Comparison of ENCODE assay signal across 13 cellular contexts in the genomic region with DNA sequence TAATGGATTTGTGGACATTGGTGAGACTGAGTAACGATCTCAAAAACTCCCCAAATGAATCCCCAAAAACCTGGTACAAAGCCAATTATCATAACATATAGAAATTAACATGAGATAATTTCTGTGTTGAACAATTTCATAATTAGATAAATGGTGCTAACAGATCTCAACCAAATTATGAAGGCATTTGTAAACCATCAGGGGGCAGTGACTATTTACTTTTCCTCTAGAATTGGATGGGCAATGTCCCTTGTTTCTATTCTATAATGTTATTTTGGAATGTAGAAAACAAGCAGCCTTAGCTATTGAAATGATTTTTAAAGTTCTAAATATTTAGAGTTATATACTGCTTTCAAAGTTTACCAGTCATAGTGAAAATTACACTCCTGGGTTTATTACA. TPM values are rescaled to one million over a fixed set of nuclear protein-coding genes. Genes with fewer than 3 reads are reported as not detected.
DNase-seq lines count a peak whose midpoint lies in the region; TF ChIP-seq lines count a peak whose summit lies in the region.
"Had no signal": no experiment of that assay in that cellular context is flagged by ENCODE, and none has a peak within 500 bp of the region (broad histone marks: within the 10 kb centered on the region; RNA-seq: fewer than 3 reads in every experiment).

No MANE protein-coding gene starts in this region.

- H4K12ac ChIP-seq in trophoblast cell (ENCODE audit: low read depth, low read length): no peak overlapping the region

- no peak overlapping the region for H4K8ac ChIP-seq in trophoblast cell (ENCODE audit: low read depth, low read length)

- DNase-seq in ELR (ENCODE audit: low read depth): peak; percentile 5
- peak; percentile 6 for DNase-seq in NB4 (ENCODE audit: low read depth)
- no peak for DNase-seq in endodermal cell
- peak in 1 of 2 donors; percentile 26 for DNase-seq in trophoblast cell
- DNase-seq in RKO (ENCODE audit: low spot score): no peak
- no peak for DNase-seq in kidney glomerular epithelial cell (lab: John Stamatoyannopoulos, UW)
- no peak for DNase-seq in GF-D8 (lab: John Stamatoyannopoulos, UW)
- DNase-seq in occipital lobe (lab: John Stamatoyannopoulos, UW): no peak
- DNase-seq: aorta; NCI-H2107; stimulated activated CD4-positive, alpha-beta T cell treated with anti-CD3 and anti-CD28 coated beads, Interleukin-1b, Interleukin-23, amount 100 ng/mL, for 48 hours; stimulated activated naive CD8-positive, alpha-beta T cell treated with anti-CD3 and anti-CD28 coated beads, Interleukin-15, Interleukin-2, amounts not matched to agents 100 U/mL and 50 U/mL, for 24 hours had no signal

- H3K79me2 ChIP-seq in trophoblast cell (ENCODE audit: control insufficient read depth, insufficient read depth, low read length, poor library complexity): no peaks in the 10 kb centered on the region

- TF ChIP-seq CTCF in NB4 (IDR thresholded peaks at IDR 0.05; ENCODE audit: low read depth, low read length) (no peak), endodermal cell (conservative IDR thresholded peaks at IDR 0.05) (peak; percentile 45)

- H3K23ac ChIP-seq in trophoblast cell (ENCODE audit: low read length): no peak overlapping the region

- H3K9me3 ChIP-seq in endodermal cell (ENCODE audit: control insufficient read depth, low read length): no peaks in the 10 kb centered on the region
- no peaks in the 10 kb centered on the region for H3K9me3 ChIP-seq in trophoblast cell (ENCODE audit: insufficient read depth, low read depth, low read length)

- H3K18ac ChIP-seq in trophoblast cell (ENCODE audit: low read length): peak overlapping the region; percentile 51

- H2BK12ac ChIP-seq in trophoblast cell (ENCODE audit: low read length): no peak overlapping the region

- no peaks in the 10 kb centered on the region for H3K4me1 Mint-ChIP-seq in endodermal cell

- H3K9ac ChIP-seq in endodermal cell (ENCODE audit: extremely low read depth, low read length, poor library complexity, severe bottlenecking): no peak overlapping the region
- H3K9ac ChIP-seq in trophoblast cell (ENCODE audit: low read length): no peak overlapping the region

- H3K4me3 ChIP-seq in NB4 (ENCODE audit: low read depth, low read length) (no peak overlapping the region), endodermal cell (ENCODE audit: low read length) (no peak overlapping the region), trophoblast cell (ENCODE audit: low read depth, low read length) (no peak overlapping the region)

- peaks cover 1% of the 10 kb centered on the region for H3K79me1 ChIP-seq in trophoblast cell (ENCODE audit: low read length)

- no peak overlapping the region for H2AFZ ChIP-seq in trophoblast cell (ENCODE audit: insufficient read depth, low read length, poor library complexity)

- H3K4me3 Mint-ChIP-seq in endodermal cell: no peak overlapping the region

- H3K9me3 Mint-ChIP-seq in endodermal cell: no peaks in the 10 kb centered on the region

- no peak overlapping the region for H3K27ac ChIP-seq in endodermal cell (ENCODE audit: low read depth, low read length)
- no peak overlapping the region for H3K27ac ChIP-seq in trophoblast cell (ENCODE audit: low read depth, low read length)
- H3K27ac ChIP-seq: epithelial cell of prostate had no signal

- H3K4me2 ChIP-seq in trophoblast cell (ENCODE audit: low read length): no peak overlapping the region

- WGBS in endodermal cell (ENCODE audit: insufficient coverage in 1 of 2, insufficient read length in 1 of 2), 2 experiments: 80% methylated on average over 1 of the region's 1 CpG; no CpG with 5 or more reads in 1 of the 2 experiments
- WGBS in trophoblast cell (ENCODE audit: extremely low coverage, insufficient coverage, insufficient read length): no CpG with 5 or more reads among the region's 1 CpG

- H2BK120ac ChIP-seq in trophoblast cell (ENCODE audit: insufficient read depth, low read length, poor library complexity): no peak overlapping the region

- no peaks in the 10 kb centered on the region for H3K27me3 Mint-ChIP-seq in endodermal cell (ENCODE audit: insufficient read depth)

- H3K36me3 ChIP-seq in endodermal cell (ENCODE audit: control insufficient read depth, insufficient read depth, low read length): peaks cover 88% of the 10 kb centered on the region
- peaks cover 19 to 44% of the 10 kb centered on the region in 2 experiments for H3K36me3 ChIP-seq in trophoblast cell (ENCODE audit: control insufficient read depth in 1 of 2, insufficient read depth in 2 of 2, low read length in 2 of 2)

- H3K27me3 ChIP-seq in endodermal cell (ENCODE audit: control insufficient read depth, insufficient read depth, low read length, poor library complexity, severe bottlenecking): no peaks in the 10 kb centered on the region
- H3K27me3 ChIP-seq in trophoblast cell (ENCODE audit: insufficient read depth, low read length): no peaks in the 10 kb centered on the region

- TF ChIP-seq POLR2A in NB4 (IDR thresholded peaks at IDR 0.05; ENCODE audit: extremely low read depth, insufficient read length): no peak

- no peak overlapping the region for H4K91ac ChIP-seq in trophoblast cell (ENCODE audit: low read depth, low read length)

- H2AK5ac ChIP-seq in trophoblast cell (ENCODE audit: low read length): no peak overlapping the region

- H3K4ac ChIP-seq in trophoblast cell (ENCODE audit: low read depth, low read length): no peak overlapping the region

- H3K27ac Mint-ChIP-seq in endodermal cell: no peak overlapping the region

- H3K14ac ChIP-seq in trophoblast cell (ENCODE audit: low read length): no peak overlapping the region

- H3K4me1 ChIP-seq in endodermal cell (ENCODE audit: control insufficient read depth, insufficient read depth, low read length): no peaks in the 10 kb centered on the region
- H3K4me1 ChIP-seq in trophoblast cell (ENCODE audit: control insufficient read depth in 1 of 2, insufficient read depth in 2 of 2, low read length in 2 of 2): no peaks in the 10 kb centered on the region

- peaks cover 66% of the 10 kb centered on the region for H3K36me3 Mint-ChIP-seq in endodermal cell (ENCODE audit: low read depth)

- no peak overlapping the region for H2BK5ac ChIP-seq in trophoblast cell (ENCODE audit: low read depth, low read length, poor library complexity)

RNA-seq across cellular contexts. Expression of a gene that starts 57.8 kb away (rescaled TPM):
- total RNA-seq in endodermal cell (100 to 1,000 TPM; 251 to 257 TPM), occipital lobe (142 TPM)
- polyA plus RNA-seq in endodermal cell (2013, experiment 1 of 2): 154 TPM
- polyA plus RNA-seq in endodermal cell (2013, experiment 2 of 2): 145 TPM
- 132 and 148 TPM in 2 replicates for polyA plus RNA-seq in trophoblast cell (2013)

Comparison
In these comparisons a context has a peak if more than half of its experiments do, and no peak if none do; other contexts are left out.
1. DNase-seq: peak in ELR (single experiment) and NB4 (single experiment); none in endodermal cell (single experiment), RKO (single experiment), kidney glomerular epithelial cell (single experiment), GF-D8 (single experiment) and occipital lobe (single experiment).